9 cellular contexts compared by ENCODE assay signal in genomic region chr1:224203243-224204016, GRCh38. TPM values are rescaled to one million over a fixed set of nuclear protein-coding genes. Genes with fewer than 3 reads are reported as not detected.
DNase-seq lines count a peak whose midpoint lies in the region; ATAC-seq, FAIRE-seq and TF ChIP-seq lines count a peak whose summit lies in the region.
"Had no signal": no experiment of that assay in that cellular context is flagged by ENCODE, and none has a peak within 500 bp of the region (broad histone marks: within the 10 kb centered on the region; RNA-seq: fewer than 3 reads in every experiment).

No MANE protein-coding gene starts in this region.

- peak; percentile 91 for FAIRE-seq in GM12878 (lab: Jason Lieb, UNC)

- SMC1A ChIA-PET in GM12878 (lab: Charles Lee; ENCODE audit: uncharacterized antibody, unreplicated experiment), result interaction anchor here (0.5 to 2.5 kb wide), 6 partner anchors 10 to 1608 kb away, joined by 3 to 12 read pairs (median 5); no protein-coding TSS in a partner anchor

- H2BK15ac ChIP-seq in mesenchymal stem cell (ENCODE audit: low read depth, poor library complexity, severe bottlenecking), result peak overlapping the region; percentile 81

- intact Hi-C loops in GM12878 (cut with micrococcal nuclease; ENCODE audit: unreplicated experiment), result loop anchor here (2.0 kb wide), 1 partner anchor 17 kb away; no protein-coding TSS in a partner anchor

- H3K79me1 ChIP-seq in mesenchymal stem cell (replicated peaks; ENCODE audit: low read length, poor library complexity, severe bottlenecking), result no peaks in the 10 kb centered on the region

- peak overlapping the region; percentile 99 for H2AK5ac ChIP-seq in mesenchymal stem cell (ENCODE audit: low read length, severe bottlenecking)

- H3K79me2 ChIP-seq in GM12878 (ENCODE audit: control insufficient read depth, insufficient read depth, low read length), result no peaks in the 10 kb centered on the region

- no peak overlapping the region for H2AFZ ChIP-seq in GM12878 (ENCODE audit: control insufficient read depth, low read depth, low read length)
- peak overlapping the region; percentile 8 for H2AFZ ChIP-seq in mesenchymal stem cell (ENCODE audit: low read depth, low read length)

- H3K27me3 ChIP-seq in GM12878 (replicated peaks in 1 of 2; ENCODE audit: control insufficient read depth in 2 of 2, insufficient read depth in 2 of 2, low read length in 1 of 2) (no peaks in the 10 kb centered on the region), mesenchymal stem cell (ENCODE audit: control insufficient read depth in 1 of 2, insufficient read depth in 1 of 2, low read length in 2 of 2) (no peaks in the 10 kb centered on the region)
- H3K27me3 ChIP-seq: cardiac muscle cell had no signal

- H2BK120ac ChIP-seq in mesenchymal stem cell (ENCODE audit: low read depth, low read length), result peak overlapping the region; percentile 69

- H3K4me1 ChIP-seq in GM12878 (ENCODE audit: control insufficient read depth, insufficient read depth, low read length) (peaks cover 27% of the 10 kb centered on the region), mesenchymal stem cell (ENCODE audit: control insufficient read depth, insufficient read depth, low read depth, low read length) (peaks cover 27% of the 10 kb centered on the region)

- H2BK12ac ChIP-seq in mesenchymal stem cell (ENCODE audit: low read length in 2 of 2), result peak overlapping the region; percentile 0 to 59

- H3K4me2 ChIP-seq in GM12878 (ENCODE audit: control insufficient read depth, insufficient read depth) (peak overlapping the region; percentile 57; the same call in 1 of the 2 replicates), mesenchymal stem cell (ENCODE audit: low read length, poor library complexity, severe bottlenecking) (peak overlapping the region; percentile 1)

- H4K8ac ChIP-seq in mesenchymal stem cell (ENCODE audit: low read length), result peak overlapping the region; percentile 76

- H3K14ac ChIP-seq in mesenchymal stem cell (ENCODE audit: low read length in 2 of 2), result no peak overlapping the region

- TF ChIP-seq CTCF in GM12878 (IDR thresholded peaks at IDR 0.05 in 2 of 3, conservative IDR thresholded peaks at IDR 0.05 in 1 of 3; ENCODE audit: control insufficient read depth in 2 of 3, extremely low read depth in 1 of 3, insufficient read depth in 1 of 3, low read depth in 3 of 3, low read length in 3 of 3), result no peak

- H3K4me3 ChIP-seq in GM12878 (no peak overlapping the region), mesenchymal stem cell (ENCODE audit: insufficient read depth in 1 of 2, low read depth in 1 of 2, low read length in 2 of 2) (peak overlapping the region in 1 of 2 experiments; percentile 23)
- H3K4me3 ChIP-seq: cardiac muscle cell had no signal

- CTCF ChIA-PET in GM12878 (lab: Yijun Ruan, JAX), result interaction anchor here (0.8 to 1.7 kb wide), 5 partner anchors 13 to 25 kb away, joined by 3 to 4 read pairs (median 3); no protein-coding TSS in a partner anchor

- peak; percentile 66 for ATAC-seq in GM19351 (IDR thresholded peaks at IDR 0.05; ENCODE audit: unreplicated experiment)
- peak; percentile 75 for ATAC-seq in GM12878

- POLR2A ChIA-PET in GM12878 (lab: Charles Lee), result interaction anchor here (0.9 to 1.8 kb wide), 5 partner anchors 10 to 34 kb away, joined by 3 to 7 read pairs (median 3); partner anchors contain the start of gene DEGS1

- no peak overlapping the region for H3K27ac ChIP-seq in GM12878 (ENCODE audit: control insufficient read depth, insufficient read depth)
- H3K27ac ChIP-seq in mesenchymal stem cell (ENCODE audit: low read length, poor library complexity, severe bottlenecking), result peak overlapping the region; percentile 100

- TF ChIP-seq EP300 in GM12878 (IDR thresholded peaks at IDR 0.05; ENCODE audit: borderline replicate concordance in 1 of 2, control insufficient read depth in 1 of 2, low read depth in 2 of 2, low read length in 2 of 2), result peak in 1 of 2 experiments; percentile 79; a peak in 2 of 4 replicates

- DNase-seq in ACHN (peak; percentile 98), HT-29 (ENCODE audit: low spot score) (peak; percentile 19), GM12878 (ENCODE audit: low read depth, low spot score) (peak; percentile 70), mesenchymal stem cell (peak; percentile 73), DMS114 treated with DMSO at 0.1 percent for 48 hours (lab: John Stamatoyannopoulos, UW; ENCODE audit: unreplicated experiment) (no peak), Kasumi-1 (lab: John Stamatoyannopoulos, UW) (no peak), HPDE6-E6E7 (ENCODE audit: extremely low spot score) (no peak)

- TF ChIP-seq POLR2A in GM12878 (IDR thresholded peaks at IDR 0.05; ENCODE audit: low read depth, low read length), result no peak

- H4K20me1 ChIP-seq in GM12878 (ENCODE audit: control insufficient read depth, insufficient read depth), result no peaks in the 10 kb centered on the region; the same call in 1 of the 2 replicates

- H3K9me3 ChIP-seq in GM12878 (replicated peaks; ENCODE audit: control insufficient read depth, insufficient read depth, low read length) (no peaks in the 10 kb centered on the region), mesenchymal stem cell (ENCODE audit: control insufficient read depth, low read length) (no peaks in the 10 kb centered on the region)

- peak overlapping the region; percentile 100 for H2BK5ac ChIP-seq in mesenchymal stem cell (ENCODE audit: low read depth, low read length, poor library complexity, severe bottlenecking)

- H3K23ac ChIP-seq in mesenchymal stem cell (ENCODE audit: low read length in 2 of 2), result no peak overlapping the region

- H3K4ac ChIP-seq in mesenchymal stem cell (ENCODE audit: low read depth in 1 of 2, low read length in 2 of 2), result peak overlapping the region; percentile 63 to 90

- in situ Hi-C loops in ACHN (cut with HindIII; ENCODE audit: low pct_ligation_motif_present, low pct_unique_long_range_greater_than_20kb, low sequenced_read_pairs) (no loop called here), GM12878 (cut with MboI) (no loop called here)

- no peaks in the 10 kb centered on the region for H3K36me3 ChIP-seq in GM12878 (ENCODE audit: control insufficient read depth in 2 of 2, insufficient read depth in 2 of 2, low read length in 1 of 2)
- H3K36me3 ChIP-seq in mesenchymal stem cell (ENCODE audit: control insufficient read depth in 1 of 2, insufficient read depth in 2 of 2, low read depth in 1 of 2, low read length in 2 of 2), result no peaks in the 10 kb centered on the region
- H3K36me3 ChIP-seq: cardiac muscle cell had no signal

- 43% methylated on average over 8 of the region's 8 CpGs for WGBS in GM12878 (ENCODE audit: insufficient coverage, insufficient replicate concordance, low lambda C conversion rate, missing lambda C conversion rate)
- 53% methylated on average over 7 of the region's 8 CpGs for WGBS in mesenchymal stem cell

- peak overlapping the region; percentile 48 for H4K91ac ChIP-seq in mesenchymal stem cell (ENCODE audit: low read length)

- TF ChIP-seq RAD21 in GM12878 (IDR thresholded peaks at IDR 0.05; ENCODE audit: insufficient read depth, low read depth, low read length), result no peak

- BruUV-seq in GM12878 (replicated peaks; lab: Mats Ljungman, UMichigan), result no TSS peak

- H3K9ac ChIP-seq in GM12878 (ENCODE audit: control insufficient read depth, insufficient read depth, low read length) (no peak overlapping the region), mesenchymal stem cell (ENCODE audit: low read length) (peak overlapping the region; percentile 71)

- H3K18ac ChIP-seq in mesenchymal stem cell (ENCODE audit: low read depth in 1 of 2, low read length in 2 of 2), result peak overlapping the region; percentile 6 to 55

- RAD21 ChIA-PET in GM12878 (lab: Charles Lee; ENCODE audit: unreplicated experiment), result interaction anchor here (1.0 to 1.5 kb wide), 4 partner anchors 11 to 31 kb away, joined by 3 to 5 read pairs (median 4); partner anchors contain the start of gene DEGS1

TF ChIP-seq in GM12878, 131 proteins besides CTCF, POLR2A, EP300 and RAD21 (continues in another document):
- peak; percentile 79 for TF ChIP-seq IRF4 (IDR thresholded peaks at IDR 0.05; ENCODE audit: low read depth, low read length)
- peak; percentile 79 for TF ChIP-seq DPF2 (IDR thresholded peaks at IDR 0.05)
- TF ChIP-seq POU2F2 (IDR thresholded peaks at IDR 0.05; ENCODE audit: borderline replicate concordance, low read depth, low read length), result peak; percentile 44; the same call in 1 of the 3 replicates
- 0 out of 2 replicates have a peak, but pooled peaks have one; percentile 46 for TF ChIP-seq RCOR1 (conservative IDR thresholded peaks at IDR 0.05; ENCODE audit: low read depth, low read length)
- TF ChIP-seq TCF12 (IDR thresholded peaks at IDR 0.05; ENCODE audit: low read depth, low read length), result peak; percentile 42; the same call in 1 of the 2 replicates
- peak; percentile 30; the same call in 1 of the 2 replicates for TF ChIP-seq BACH1 (IDR thresholded peaks at IDR 0.05; ENCODE audit: borderline replicate concordance)
- TF ChIP-seq MTA2 (IDR thresholded peaks at IDR 0.05; ENCODE audit: low read depth), result peak; percentile 57; the same call in 1 of the 2 replicates
- no peak for TF ChIP-seq CHD4 (IDR thresholded peaks at IDR 0.05)
- peak; percentile 49; the same call in 1 of the 2 replicates for TF ChIP-seq FOXM1 (IDR thresholded peaks at IDR 0.05; ENCODE audit: low read depth, low read length)
- TF ChIP-seq CBFB (IDR thresholded peaks at IDR 0.05; ENCODE audit: low read depth), result peak; percentile 65; the same call in 1 of the 2 replicates
- TF ChIP-seq TBL1XR1 (IDR thresholded peaks at IDR 0.05; ENCODE audit: low read depth, low read length), result peak; percentile 35; the same call in 1 of the 2 replicates

RNA-seq across cellular contexts. Expression of gene DEGS1, which starts 20.4 kb away (rescaled TPM):
- 5.8 and 9.9 TPM in 2 replicates for total RNA-seq in HT-29 (2014; rRNA removed; shearing (Covaris generic))
- total RNA-seq in GM12878 (2013; cell fraction: nucleolus; rRNA removed), result 99.6 and 106 TPM in 2 replicates
- 43.8 and 55.4 TPM in 2 replicates for total RNA-seq in GM12878 (2014; rRNA removed)
- 39.8 and 41.4 TPM in 2 replicates for total RNA-seq in GM12878 (2014; rRNA removed; fragmentation: Illumina TruSeq; extraction: Trizol)
- 35.1 and 37.0 TPM in 2 replicates for total RNA-seq in GM12878 (2021)
- polyA plus RNA-seq in GM12878 (2011; ENCODE audit: low read depth), result 22.4 TPM
- polyA plus RNA-seq in GM12878 (2011; rRNA removed), result 133 and 183 TPM in 2 replicates
- 48.6 and 87.1 TPM in 2 replicates for polyA plus RNA-seq in GM12878 (2011; cell fraction: cytosol; rRNA removed)
- polyA plus RNA-seq in GM12878 (2011; cell fraction: nucleus; rRNA removed), result 34.0 and 57.9 TPM in 2 replicates
- polyA plus RNA-seq in GM12878 (2012), result 26.6 and 28.4 TPM in 2 replicates
- 57.8 and 71.8 TPM in 2 replicates for polyA plus RNA-seq in GM12878 (2014; fragmentation: Illumina TruSeq; extraction: Trizol)
- polyA plus RNA-seq in GM12878 (2014; fragmentation: Nextera tagmentation; extraction: Ambion mirVana), result 10 to 100 TPM; 16.5 to 26.7 TPM
- polyA plus RNA-seq in GM12878 (2014; rRNA removed), result 39.6 and 48.1 TPM in 2 replicates
- 10 to 100 TPM; 81.4 to 85.9 TPM for polyA plus RNA-seq in GM12878 (2016; fragmentation: Nextera tagmentation; extraction: Ambion mirVana)
- polyA minus RNA-seq in GM12878 (2011; rRNA and poly(A)+ RNA removed), result 46.3 and 48.6 TPM in 2 replicates
- 18.7 and 28.2 TPM in 2 replicates for polyA minus RNA-seq in GM12878 (2011; cell fraction: cytosol; rRNA and poly(A)+ RNA removed)
- polyA minus RNA-seq in GM12878 (2011; cell fraction: nucleus; rRNA and poly(A)+ RNA removed), result 13.2 and 23.2 TPM in 2 replicates
- polyA plus RNA-seq in mesenchymal stem cell (2013, experiment 1 of 2), result 123 TPM
- polyA plus RNA-seq in mesenchymal stem cell (2013, experiment 2 of 2), result 127 TPM

Comparison
In these comparisons a context has a peak if more than half of its experiments do, and no peak if none do; other contexts are left out.
1. DNase-seq: peak in ACHN (single experiment), HT-29 (single experiment), GM12878 (single experiment) and mesenchymal stem cell (single experiment); none in DMS114 treated with DMSO at 0.1 percent for 48 hours (single experiment), Kasumi-1 (0 of 2) and HPDE6-E6E7 (single experiment).